ENCODE assay signal across 13 cellular contexts in the genomic region with DNA sequence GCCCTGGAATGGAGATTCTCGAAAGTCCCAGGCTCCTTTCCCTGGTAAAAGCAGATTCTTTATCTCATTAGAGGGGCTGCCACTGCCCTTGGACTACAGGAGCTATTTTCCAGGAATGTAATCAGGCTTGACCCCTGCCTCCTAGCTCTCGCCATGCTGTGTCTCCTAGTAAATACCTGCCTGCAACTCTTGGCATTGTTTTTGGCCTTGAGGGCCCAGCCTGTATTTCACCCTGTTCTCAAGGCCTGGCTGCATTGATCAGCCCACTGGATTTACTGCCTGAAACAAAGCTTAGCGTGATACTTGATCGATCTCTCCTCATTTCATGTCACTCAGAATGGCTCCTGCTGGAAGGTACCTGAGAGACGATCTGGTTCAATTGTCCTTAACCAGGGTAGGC.
DNase-seq lines count a peak whose midpoint lies in the region; TF ChIP-seq lines count a peak whose summit lies in the region.
"Had no signal": no experiment of that assay in that cellular context is flagged by ENCODE, and none has a peak within 500 bp of the region (broad histone marks: within the 10 kb centered on the region; RNA-seq: fewer than 3 reads in every experiment).

No MANE protein-coding gene starts in this region.

- no peaks in the 10 kb centered on the region for H4K20me1 ChIP-seq in BLaER1 treated with 17β-estradiol and CSF1 and Interleukin-3, amounts not matched to agents 10 nM and 100 nM

- H3K27me3 ChIP-seq in BLaER1 treated with 17β-estradiol and CSF1 and Interleukin-3, amounts not matched to agents 10 nM and 100 nM: no peaks in the 10 kb centered on the region
- H3K27me3 ChIP-seq in tibial artery: no peaks in the 10 kb centered on the region

- H3K4me3 ChIP-seq in BLaER1 treated with 17β-estradiol and CSF1 and Interleukin-3, amounts not matched to agents 10 nM and 100 nM: no peak overlapping the region
- no peak overlapping the region for H3K4me3 ChIP-seq in tibial artery
- H3K4me3 ChIP-seq: A549, GM23338 had no signal

- H3K9me3 ChIP-seq in BLaER1 treated with 17β-estradiol and CSF1 and Interleukin-3, amounts not matched to agents 10 nM and 100 nM (replicated peaks in 1 of 11): 0 out of 22 replicates have a peak, but pooled peaks cover 0 to 5% (median 0%) of the 10 kb centered on the region in 11 experiments
- no peaks in the 10 kb centered on the region for H3K9me3 ChIP-seq in tibial artery
- H3K9me3 ChIP-seq: A549 had no signal

- H3K27ac ChIP-seq in BLaER1 treated with 17β-estradiol and CSF1 and Interleukin-3, amounts not matched to agents 10 nM and 100 nM: peak overlapping the region in 2 of 11 experiments; percentile 19 to 44; a peak in 1 of 22 replicates
- H3K27ac ChIP-seq in VCaP (peak overlapping the region; percentile 80), tibial artery (peak overlapping the region; percentile 70 to 73)
- H3K27ac ChIP-seq: A549 had no signal

- intact Hi-C loops in tibial artery (cut with DNase I; ENCODE audit: low total_unique reads): no loop called here

- TF ChIP-seq CTCF in VCaP (conservative IDR thresholded peaks at IDR 0.05): no peak
- TF ChIP-seq CTCF in tibial artery (IDR thresholded peaks at IDR 0.05): no peak

- H3K4me1 ChIP-seq in BLaER1 treated with 17β-estradiol and CSF1 and Interleukin-3, amounts not matched to agents 10 nM and 100 nM: peaks cover 34 to 67% (median 53%) of the 10 kb centered on the region in 10 experiments
- peaks cover 8 to 72% (median 38%) of the 10 kb centered on the region in 4 donors for H3K4me1 ChIP-seq in tibial artery
- H3K4me1 ChIP-seq: A549 had no signal

- H3K4me2 ChIP-seq in BLaER1 treated with 17β-estradiol and CSF1 and Interleukin-3, amounts not matched to agents 10 nM and 100 nM: peak overlapping the region in 9 of 11 experiments; percentile 66 to 90 (median 80); a peak in 17 of 22 replicates
- H3K4me2 ChIP-seq: A549, GM23338 had no signal

- peak overlapping the region in 2 of 11 experiments; percentile 45 to 51; a peak in 2 of 22 replicates for H3K9ac ChIP-seq in BLaER1 treated with 17β-estradiol and CSF1 and Interleukin-3, amounts not matched to agents 10 nM and 100 nM

- DNase-seq in mucosa of gallbladder (ENCODE audit: low spot score) (peak; percentile 85), tibial artery (no peak), AG08396 (ENCODE audit: low spot score) (no peak), NCI-H526 treated with DMSO at 0.1 percent for 48 hours (lab: John Stamatoyannopoulos, UW) (no peak)
- DNase-seq: CD4-positive, CD25-positive, alpha-beta regulatory T cell; DMS53; GF-D8; H9; KBM-7 had no signal

- no peaks in the 10 kb centered on the region for H3K36me3 ChIP-seq in BLaER1 treated with 17β-estradiol and CSF1 and Interleukin-3, amounts not matched to agents 10 nM and 100 nM
- no peaks in the 10 kb centered on the region for H3K36me3 ChIP-seq in tibial artery
